26 cellular contexts compared by ENCODE assay signal in the genomic region with DNA sequence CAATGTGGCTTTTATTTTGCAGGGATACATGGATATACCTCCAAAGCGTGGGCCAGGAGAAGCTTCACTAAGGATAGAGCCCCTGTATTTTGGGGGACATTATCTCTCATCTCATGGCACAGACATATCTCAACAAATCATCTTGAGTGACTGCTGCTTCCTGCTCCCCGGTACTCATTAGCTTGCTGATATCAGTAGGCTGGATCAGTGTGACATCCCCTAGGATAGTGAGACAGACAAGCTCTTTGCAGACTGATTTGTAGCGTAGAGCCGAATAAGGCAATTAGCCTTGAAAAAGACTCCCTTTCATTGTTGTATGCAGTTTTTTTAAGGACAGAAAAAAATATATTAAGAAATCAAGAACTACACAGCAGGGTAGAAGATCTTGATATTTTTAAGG.
"Had no signal": no experiment of that assay in that cellular context is flagged by ENCODE, and none has a peak within 500 bp of the region (broad histone marks: within the 10 kb centered on the region; RNA-seq: fewer than 3 reads in every experiment).

No MANE protein-coding gene starts in this region.

- H3K27me3 ChIP-seq: brain microvascular endothelial cell, dorsolateral prefrontal cortex, esophagus muscularis mucosa, foreskin keratinocyte, gastrocnemius medialis had no signal

- H3K4me3 ChIP-seq: coronary artery, dorsolateral prefrontal cortex, esophagus muscularis mucosa, gastrocnemius medialis had no signal

- H3K4me1 ChIP-seq: esophagus muscularis mucosa, foreskin keratinocyte, gastrocnemius medialis had no signal

- DNase-seq: activated B cell treated with CpG ODN at 0.5 μM for 24 hours; activated CD4-positive, alpha-beta T cell treated with anti-CD3 and anti-CD28 coated beads for 48 hours; activated CD4-positive, alpha-beta T cell treated with anti-CD3 and anti-CD28 coated beads, Interleukin-2, amount 50 U/mL, for 1 hour; activated CD4-positive, alpha-beta T cell treated with anti-CD3 and anti-CD28 coated beads, Interleukin-2, amount 50 U/mL, for 48 hours; activated CD8-positive, alpha-beta memory T cell treated with anti-CD3 and anti-CD28 coated beads for 24 hours; activated CD8-positive, alpha-beta T cell treated with anti-CD3 and anti-CD28 coated beads for 36 hours; activated effector memory CD4-positive, alpha-beta T cell treated with Interleukin-2 at 50 U/mL for 16 hours; activated gamma-delta T cell treated with Interleukin-2 at 50 U/mL for 16 hours; activated naive CD4-positive, alpha-beta T cell treated with anti-CD3 and anti-CD28 coated beads, Interleukin-2, amount 50 U/mL, for 16 hours; activated naive CD4-positive, alpha-beta T cell treated with Interleukin-2 at 50 U/mL for 16 hours; activated T-cell treated with anti-CD3 and anti-CD28 coated beads, Interleukin-2, amount 50 U/mL, for 4 hours; amniotic stem cell; anterior cingulate cortex; brain microvascular endothelial cell; dorsolateral prefrontal cortex; effector memory CD8-positive, alpha-beta T cell; erythroblast; foreskin keratinocyte; gastrocnemius medialis; glutamatergic neuron; T-helper 1 cell; T-helper 17 cell; T1000; WERI-Rb-1 had no signal

- H3K27ac ChIP-seq: brain microvascular endothelial cell, coronary artery, esophagus muscularis mucosa, foreskin keratinocyte, gastrocnemius medialis, WERI-Rb-1 had no signal

- H3K9me3 ChIP-seq: esophagus muscularis mucosa, gastrocnemius medialis had no signal

- H3K36me3 ChIP-seq: brain microvascular endothelial cell, esophagus muscularis mucosa, gastrocnemius medialis, WERI-Rb-1 had no signal
